7 cellular contexts compared by ENCODE assay signal in genomic region chr19:43525836-43526771, GRCh38. TPM values are rescaled to one million over a fixed set of nuclear protein-coding genes. Genes with fewer than 3 reads are reported as not detected.
DNase-seq lines count a peak whose midpoint lies in the region; ATAC-seq, FAIRE-seq and TF ChIP-seq lines count a peak whose summit lies in the region.

No MANE protein-coding gene starts in this region.

- POLR2A ChIA-PET in endothelial cell of umbilical vein (lab: Charles Lee) = no interaction called here
- POLR2A ChIA-PET in naive thymus-derived CD8-positive, alpha-beta T cell (lab: Charles Lee) = interaction anchor here (0.6 to 3.0 kb wide), 5 partner anchors 55 to 87 kb away, joined by 3 to 21 read pairs (median 11); partner anchors contain the start of genes IRGQ and ZNF576

- no CpG with 5 or more reads among the region's 26 CpGs for WGBS in H9 (ENCODE audit: extremely low coverage, insufficient read length, low lambda C conversion rate)

- no peaks in the 10 kb centered on the region for H3K9me3 Mint-ChIP-seq in H9
- H3K9me3 Mint-ChIP-seq in T-helper 2 cell treated with Interferon-gamma antibody and Interleukin-4, amounts not matched to agents 5 μg/mL and 100 μg/mL, for 36 hours = no peaks in the 10 kb centered on the region
- no peaks in the 10 kb centered on the region for H3K9me3 Mint-ChIP-seq in naive thymus-derived CD8-positive, alpha-beta T cell

- H2AFZ ChIP-seq in H9 (ENCODE audit: low read length) (no peak overlapping the region), endothelial cell of umbilical vein (ENCODE audit: low read depth, low read length) (peak overlapping the region; percentile 80)

- H3K4me3 Mint-ChIP-seq in H9 = peak overlapping the region; percentile 80 to 94
- peak overlapping the region; percentile 78 for H3K4me3 Mint-ChIP-seq in T-helper 2 cell treated with Interferon-gamma antibody and Interleukin-4, amounts not matched to agents 5 μg/mL and 100 μg/mL, for 36 hours
- peak overlapping the region; percentile 73 to 94 (median 79) for H3K4me3 Mint-ChIP-seq in naive thymus-derived CD8-positive, alpha-beta T cell

- no peak overlapping the region for H3K23ac ChIP-seq in H9 (ENCODE audit: insufficient read length, low read depth, low read length)

- peak overlapping the region; percentile 82 to 97 (median 83) for H3K4me3 ChIP-seq in endothelial cell of umbilical vein (replicated peaks in 1 of 3; ENCODE audit: insufficient read depth in 1 of 3, low read depth in 1 of 3, low read length in 3 of 3)
- H3K4me3 ChIP-seq in vagina = peak overlapping the region; percentile 68 to 77

- H3K9me3 ChIP-seq in H9 (ENCODE audit: control insufficient read depth, low read depth, low read length) (no peaks in the 10 kb centered on the region), endothelial cell of umbilical vein (replicated peaks; ENCODE audit: control insufficient read depth, insufficient read depth, low read length) (no peaks in the 10 kb centered on the region), vagina (no peaks in the 10 kb centered on the region)

- H3K4me2 ChIP-seq in H9 (ENCODE audit: insufficient read depth, insufficient read length, low read length) = peak overlapping the region; percentile 86
- H3K4me2 ChIP-seq in endothelial cell of umbilical vein (ENCODE audit: insufficient read depth, low read length) = peak overlapping the region; percentile 54

- H3K23me2 ChIP-seq in H9 (ENCODE audit: insufficient read length, low read depth, low read length, poor library complexity, severe bottlenecking) = peaks cover 22% of the 10 kb centered on the region

- H3K14ac ChIP-seq in H9 (ENCODE audit: insufficient read depth, low read length) = no peak overlapping the region

- H3K9me1 ChIP-seq in endothelial cell of umbilical vein (replicated peaks; ENCODE audit: control insufficient read depth, extremely low read depth, insufficient read depth, low read length) = no peaks in the 10 kb centered on the region

- H2BK12ac ChIP-seq in H9 (ENCODE audit: insufficient read length, low read depth, low read length) = no peak overlapping the region

- peak; percentile 12 for FAIRE-seq in endothelial cell of umbilical vein (lab: Jason Lieb, UNC)
- no peak for FAIRE-seq in GM19239 (lab: Jason Lieb, UNC)

- ATAC-seq in naive thymus-derived CD8-positive, alpha-beta T cell = peak; percentile 29 to 32

- no peak overlapping the region for H2BK120ac ChIP-seq in H9 (ENCODE audit: low read depth, low read length, poor library complexity, severe bottlenecking)

- no peak overlapping the region for H3K27ac Mint-ChIP-seq in H9
- H3K27ac Mint-ChIP-seq in T-helper 2 cell treated with Interferon-gamma antibody and Interleukin-4, amounts not matched to agents 5 μg/mL and 100 μg/mL, for 36 hours = peak overlapping the region; percentile 69
- H3K27ac Mint-ChIP-seq in naive thymus-derived CD8-positive, alpha-beta T cell = peak overlapping the region; percentile 75 to 95 (median 90)

- H3K36me3 Mint-ChIP-seq in H9 (ENCODE audit: insufficient read depth in 1 of 3, low read depth in 3 of 3) = no peaks in the 10 kb centered on the region
- H3K36me3 Mint-ChIP-seq in T-helper 2 cell treated with Interferon-gamma antibody and Interleukin-4, amounts not matched to agents 5 μg/mL and 100 μg/mL, for 36 hours (ENCODE audit: low read depth) = peaks cover 6% of the 10 kb centered on the region
- peaks cover 0 to 2% (median 0%) of the 10 kb centered on the region in 3 donors for H3K36me3 Mint-ChIP-seq in naive thymus-derived CD8-positive, alpha-beta T cell

- no peak overlapping the region for H3K27ac ChIP-seq in H9 (ENCODE audit: insufficient read length, low read depth, low read length)
- peak overlapping the region; percentile 30 for H3K27ac ChIP-seq in endothelial cell of umbilical vein (ENCODE audit: insufficient read depth, low read depth, low read length)
- H3K27ac ChIP-seq in vagina = peak overlapping the region; percentile 84

- H3K9ac ChIP-seq in H9 (ENCODE audit: extremely low read depth, insufficient read length, low read length) = no peak overlapping the region
- peak overlapping the region; percentile 64 for H3K9ac ChIP-seq in endothelial cell of umbilical vein (replicated peaks; ENCODE audit: extremely low read depth, insufficient read depth, low read length)

- H4K91ac ChIP-seq in H9 (ENCODE audit: insufficient read length, low read depth, low read length) = no peak overlapping the region

- CTCF ChIA-PET in endothelial cell of umbilical vein (lab: Charles Lee) = interaction anchor here (0.7 to 11.6 kb wide), 6 partner anchors 9 to 80 kb away, joined by 3 to 833 read pairs (median 4); partner anchors contain the start of genes PHLDB3 and ZNF575

- H3K36me3 ChIP-seq in endothelial cell of umbilical vein (ENCODE audit: control insufficient read depth in 2 of 2, extremely low read depth in 1 of 2, insufficient read depth in 2 of 2, low read length in 2 of 2) (no peaks in the 10 kb centered on the region), vagina (peaks cover 0 to 4% of the 10 kb centered on the region in 2 donors)

- H3K27me3 Mint-ChIP-seq in H9 (ENCODE audit: low read depth) = peaks cover 38% of the 10 kb centered on the region
- H3K27me3 Mint-ChIP-seq in T-helper 2 cell treated with Interferon-gamma antibody and Interleukin-4, amounts not matched to agents 5 μg/mL and 100 μg/mL, for 36 hours (ENCODE audit: low read depth) = no peaks in the 10 kb centered on the region
- no peaks in the 10 kb centered on the region for H3K27me3 Mint-ChIP-seq in naive thymus-derived CD8-positive, alpha-beta T cell

- H3K56ac ChIP-seq in H9 (ENCODE audit: insufficient read length, low read depth, low read length) = no peak overlapping the region

- TF ChIP-seq CTCF in H9 (conservative IDR thresholded peaks at IDR 0.05) (no peak), endothelial cell of umbilical vein (IDR thresholded peaks at IDR 0.05; ENCODE audit: extremely low read depth in 1 of 2, insufficient read depth in 1 of 2, low read depth in 1 of 2, low read length in 2 of 2) (no peak), vagina (IDR thresholded peaks at IDR 0.05) (no peak)

- DNase-seq in H9 = peak; percentile 40
- DNase-seq in T-helper 2 cell treated with Interferon-gamma antibody and Interleukin-4, amounts not matched to agents 5 μg/mL and 100 μg/mL, for 36 hours (ENCODE audit: low spot score) = no peak
- peak; percentile 29 for DNase-seq in endothelial cell of umbilical vein (ENCODE audit: low read depth, low spot score)
- peak in 2 of 10 donors; percentile 16 to 19 for DNase-seq in naive thymus-derived CD8-positive, alpha-beta T cell
- DNase-seq in vagina (ENCODE audit: extremely low spot score in 2 of 2) = no peak
- no peak for DNase-seq in GM19239 (ENCODE audit: insufficient read length, low spot score)
- no peak for DNase-seq in OCI-M2 (lab: John Stamatoyannopoulos, UW; ENCODE audit: unreplicated experiment)

- H3T11ph ChIP-seq in H9 (ENCODE audit: low read length) = no peak overlapping the region

- H3K27me3 ChIP-seq in H9 (ENCODE audit: insufficient read depth, low read length) (peaks cover 3% of the 10 kb centered on the region; the same call in 1 of the 2 replicates), endothelial cell of umbilical vein (ENCODE audit: control insufficient read depth in 2 of 2, insufficient read depth in 2 of 2, low read length in 2 of 2) (no peaks in the 10 kb centered on the region), vagina (no peaks in the 10 kb centered on the region)

- no peak overlapping the region for H2BK20ac ChIP-seq in H9 (ENCODE audit: low read depth, low read length, poor library complexity, severe bottlenecking)

- dilution Hi-C loops in endothelial cell of umbilical vein (cut with MboI; ENCODE audit: extremely low pct_ligation_motif_present, low sequenced_read_pairs) = no loop called here

- H2BK15ac ChIP-seq in H9 (ENCODE audit: low read depth, low read length) = no peak overlapping the region

- H3K4me1 Mint-ChIP-seq in H9 = peaks cover 15 to 20% of the 10 kb centered on the region in 2 experiments
- peaks cover 26% of the 10 kb centered on the region for H3K4me1 Mint-ChIP-seq in T-helper 2 cell treated with Interferon-gamma antibody and Interleukin-4, amounts not matched to agents 5 μg/mL and 100 μg/mL, for 36 hours (ENCODE audit: low read depth)
- peaks cover 10 to 36% (median 27%) of the 10 kb centered on the region in 4 donors for H3K4me1 Mint-ChIP-seq in naive thymus-derived CD8-positive, alpha-beta T cell

- H3K4ac ChIP-seq in H9 (ENCODE audit: low read depth, low read length) = no peak overlapping the region

- H2AK5ac ChIP-seq in H9 (ENCODE audit: insufficient read length, low read length) = no peak overlapping the region

- H4K5ac ChIP-seq in H9 (ENCODE audit: insufficient read length, low read depth, low read length) = no peak overlapping the region

- H4K8ac ChIP-seq in H9 (replicated peaks; ENCODE audit: insufficient read length, low read depth, low read length) = no peak overlapping the region

- no TSS peak for BruUV-seq in endothelial cell of umbilical vein (replicated peaks; lab: Mats Ljungman, UMichigan)

- no peak overlapping the region for H3K18ac ChIP-seq in H9 (ENCODE audit: insufficient read length, low read depth, low read length)

- peaks cover 4% of the 10 kb centered on the region for H4K20me1 ChIP-seq in H9 (ENCODE audit: control insufficient read depth, insufficient read depth, insufficient read length)
- no peaks in the 10 kb centered on the region for H4K20me1 ChIP-seq in endothelial cell of umbilical vein (replicated peaks; ENCODE audit: control insufficient read depth, extremely low read depth, insufficient read depth, low read length)

- TF ChIP-seq POLR2A in endothelial cell of umbilical vein (IDR thresholded peaks at IDR 0.05; ENCODE audit: low read depth, low read length) (no peak), vagina (IDR thresholded peaks at IDR 0.05) (no peak)

- no peak overlapping the region for H2BK5ac ChIP-seq in H9 (ENCODE audit: insufficient read length, low read length)

- no peaks in the 10 kb centered on the region for H3K79me2 ChIP-seq in H9 (ENCODE audit: insufficient read depth, low read length)
- peaks cover 19% of the 10 kb centered on the region for H3K79me2 ChIP-seq in endothelial cell of umbilical vein (ENCODE audit: control insufficient read depth, insufficient read depth, low read length)

- no peaks in the 10 kb centered on the region for H3K79me1 ChIP-seq in H9 (ENCODE audit: insufficient read depth, low read depth, low read length, poor library complexity, severe bottlenecking)

- intact Hi-C loops in endothelial cell of umbilical vein (cut with micrococcal nuclease) (loop anchor here (2.0 to 5.0 kb wide), 2 partner anchors 21 to 64 kb away; partner anchors contain the start of gene PHLDB3), vagina (cut with DNase I) (no loop called here)

- H3K4me1 ChIP-seq in H9 (ENCODE audit: insufficient read depth, low read length) (no peaks in the 10 kb centered on the region), endothelial cell of umbilical vein (ENCODE audit: control insufficient read depth, extremely low read depth, insufficient read depth, low read length) (peaks cover 15% of the 10 kb centered on the region), vagina (peaks cover 46% of the 10 kb centered on the region)

RNA-seq across cellular contexts. Expression of gene ETHE1, which starts 0.9 kb away (rescaled TPM):
- 18.8 and 20.4 TPM in 2 replicates for total RNA-seq in H9 (2021)
- 29.4 and 34.5 TPM in 2 replicates for total RNA-seq in endothelial cell of umbilical vein
- polyA plus RNA-seq in endothelial cell of umbilical vein = 124 and 165 TPM in 2 replicates
- 82.3 and 87.5 TPM in 2 replicates for polyA plus RNA-seq in endothelial cell of umbilical vein (2011; cell fraction: cytosol; rRNA removed)
- polyA plus RNA-seq in endothelial cell of umbilical vein (2011; cell fraction: nucleus; rRNA removed) = 31.2 and 41.0 TPM in 2 replicates
- 48.1 and 65.4 TPM in 2 replicates for polyA plus RNA-seq in endothelial cell of umbilical vein (2012)
- 43.6 and 61.6 TPM in 2 replicates for polyA minus RNA-seq in endothelial cell of umbilical vein
- polyA minus RNA-seq in endothelial cell of umbilical vein (2011; cell fraction: cytosol; rRNA and poly(A)+ RNA removed) = 29.6 TPM
- polyA minus RNA-seq in endothelial cell of umbilical vein (2011; cell fraction: nucleus; rRNA and poly(A)+ RNA removed) = 11.5 and 12.4 TPM in 2 replicates
- 10 to 100 TPM; 23.9 to 24.8 TPM for total RNA-seq in naive thymus-derived CD8-positive, alpha-beta T cell
- 10 to 100 TPM; 62.0 to 78.7 (median 64.5) TPM for polyA plus RNA-seq in naive thymus-derived CD8-positive, alpha-beta T cell
- 74.4 TPM for total RNA-seq in vagina

RNA-seq across cellular contexts. Expression of gene ZNF575, which starts 6.9 kb away (rescaled TPM):
- not detected in 2 replicates for total RNA-seq in H9 (2021)
- total RNA-seq in endothelial cell of umbilical vein = 1.4 and 3.0 TPM in 2 replicates
- 0.57 and 0.80 TPM in 2 replicates for polyA plus RNA-seq in endothelial cell of umbilical vein
- polyA plus RNA-seq in endothelial cell of umbilical vein (2011; cell fraction: cytosol; rRNA removed) = 0.31 and 0.42 TPM in 2 replicates
- polyA plus RNA-seq in endothelial cell of umbilical vein (2011; cell fraction: nucleus; rRNA removed) = 0.20 and 0.35 TPM in 2 replicates
- polyA plus RNA-seq in endothelial cell of umbilical vein (2012) = 0.94 and 1.8 TPM in 2 replicates
- polyA minus RNA-seq in endothelial cell of umbilical vein = 0.12 TPM in 1 of 2 replicates, not detected in the other
- not detected for polyA minus RNA-seq in endothelial cell of umbilical vein (2011; cell fraction: cytosol; rRNA and poly(A)+ RNA removed)
- 1.2 TPM in 1 of 2 replicates, not detected in the other for polyA minus RNA-seq in endothelial cell of umbilical vein (2011; cell fraction: nucleus; rRNA and poly(A)+ RNA removed)
- total RNA-seq in naive thymus-derived CD8-positive, alpha-beta T cell = 1 to 10 TPM; 5.1 to 5.3 TPM
- 1 to 10 TPM; 1.7 to 4.1 (median 3.0) TPM for polyA plus RNA-seq in naive thymus-derived CD8-positive, alpha-beta T cell
- 2.9 TPM for total RNA-seq in vagina

RNA-seq across cellular contexts. Expression of gene PHLDB3, which starts 21.6 kb away (rescaled TPM):
- total RNA-seq in H9 (2021) (6.7 and 8.5 TPM in 2 replicates), endothelial cell of umbilical vein (10.1 and 12.0 TPM in 2 replicates), vagina (24.3 TPM)
- polyA plus RNA-seq in endothelial cell of umbilical vein = 5.5 and 5.6 TPM in 2 replicates
- polyA plus RNA-seq in endothelial cell of umbilical vein (2011; cell fraction: cytosol; rRNA removed) = 3.2 and 5.1 TPM in 2 replicates
- 14.0 and 15.0 TPM in 2 replicates for polyA plus RNA-seq in endothelial cell of umbilical vein (2011; cell fraction: nucleus; rRNA removed)
- 5.2 and 12.3 TPM in 2 replicates for polyA plus RNA-seq in endothelial cell of umbilical vein (2012)
- polyA minus RNA-seq in endothelial cell of umbilical vein = 5.2 and 5.6 TPM in 2 replicates
- polyA minus RNA-seq in endothelial cell of umbilical vein (2011; cell fraction: cytosol; rRNA and poly(A)+ RNA removed) = 2.2 TPM
- 4.8 and 8.5 TPM in 2 replicates for polyA minus RNA-seq in endothelial cell of umbilical vein (2011; cell fraction: nucleus; rRNA and poly(A)+ RNA removed)
- total RNA-seq in naive thymus-derived CD8-positive, alpha-beta T cell = 10 to 100 TPM; 46.0 to 48.6 TPM
- polyA plus RNA-seq in naive thymus-derived CD8-positive, alpha-beta T cell = 1 to 10 TPM; 3.5 to 7.2 (median 4.5) TPM

RNA-seq across cellular contexts. Expression of gene XRCC1, which starts 49.2 kb away (rescaled TPM):
- total RNA-seq in H9 (2021) (38.0 and 42.8 TPM in 2 replicates), endothelial cell of umbilical vein (37.3 and 39.3 TPM in 2 replicates), vagina (20.9 TPM)
- 24.2 and 29.5 TPM in 2 replicates for polyA plus RNA-seq in endothelial cell of umbilical vein
- polyA plus RNA-seq in endothelial cell of umbilical vein (2011; cell fraction: cytosol; rRNA removed) = 35.7 and 40.1 TPM in 2 replicates
- polyA plus RNA-seq in endothelial cell of umbilical vein (2011; cell fraction: nucleus; rRNA removed) = 27.2 and 27.3 TPM in 2 replicates
- polyA plus RNA-seq in endothelial cell of umbilical vein (2012) = 23.8 and 27.2 TPM in 2 replicates
- 21.8 and 30.7 TPM in 2 replicates for polyA minus RNA-seq in endothelial cell of umbilical vein
- polyA minus RNA-seq in endothelial cell of umbilical vein (2011; cell fraction: cytosol; rRNA and poly(A)+ RNA removed) = 18.7 TPM
- polyA minus RNA-seq in endothelial cell of umbilical vein (2011; cell fraction: nucleus; rRNA and poly(A)+ RNA removed) = 18.8 and 22.2 TPM in 2 replicates
- 10 to 100 TPM; 38.2 to 39.0 TPM for total RNA-seq in naive thymus-derived CD8-positive, alpha-beta T cell
- polyA plus RNA-seq in naive thymus-derived CD8-positive, alpha-beta T cell = 10 to 100 TPM; 16.8 to 34.6 (median 33.7) TPM

RNA-seq across cellular contexts. Expression of gene PINLYP, which starts 49.5 kb away (rescaled TPM):
- 11.4 and 11.9 TPM in 2 replicates for total RNA-seq in H9 (2021)
- total RNA-seq in endothelial cell of umbilical vein = 2.6 and 5.5 TPM in 2 replicates
- polyA plus RNA-seq in endothelial cell of umbilical vein = 4.8 and 5.5 TPM in 2 replicates
- 3.4 and 3.8 TPM in 2 replicates for polyA plus RNA-seq in endothelial cell of umbilical vein (2011; cell fraction: cytosol; rRNA removed)
- 8.2 and 11.9 TPM in 2 replicates for polyA plus RNA-seq in endothelial cell of umbilical vein (2011; cell fraction: nucleus; rRNA removed)
- polyA plus RNA-seq in endothelial cell of umbilical vein (2012) = 4.2 and 4.6 TPM in 2 replicates
- 1.7 and 2.9 TPM in 2 replicates for polyA minus RNA-seq in endothelial cell of umbilical vein
- not detected for polyA minus RNA-seq in endothelial cell of umbilical vein (2011; cell fraction: cytosol; rRNA and poly(A)+ RNA removed)
- 2.2 and 3.0 TPM in 2 replicates for polyA minus RNA-seq in endothelial cell of umbilical vein (2011; cell fraction: nucleus; rRNA and poly(A)+ RNA removed)
- total RNA-seq in naive thymus-derived CD8-positive, alpha-beta T cell = 1 to 10 TPM; 2.5 to 2.7 TPM
- polyA plus RNA-seq in naive thymus-derived CD8-positive, alpha-beta T cell = 1 to 10 TPM in 2 of 3 donors, under 1 TPM in 1; 0.68 to 2.3 (median 1.7) TPM
- 8.8 TPM for total RNA-seq in vagina

Comparison
In these comparisons a context has a peak if more than half of its experiments do, and no peak if none do; other contexts are left out.
1. DNase-seq: peak in H9 (single experiment) and endothelial cell of umbilical vein (single experiment); none in T-helper 2 cell treated with Interferon-gamma antibody and Interleukin-4, amounts not matched to agents 5 μg/mL and 100 μg/mL, for 36 hours (single experiment), vagina (0 of 2), GM19239 (single experiment) and OCI-M2 (single experiment).
2. H3K27ac Mint-ChIP-seq: peak in T-helper 2 cell treated with Interferon-gamma antibody and Interleukin-4, amounts not matched to agents 5 μg/mL and 100 μg/mL, for 36 hours (single experiment) and naive thymus-derived CD8-positive, alpha-beta T cell (10 of 10); none in H9 (0 of 3).
3. Peak in every context shown above with its lines, with median percentiles within 50 percentile points of each other: H3K4me3 Mint-ChIP-seq.